1 cellular context compared by ENCODE assay signal in genomic region chr5:68554566-68555279, GRCh38.
TF ChIP-seq lines count a peak whose summit lies in the region.

No MANE protein-coding gene starts in this region.

TF ChIP-seq in K562, 482 proteins besides CTCF, POLR2A, EP300 and RAD21 (continued from another document and continues in another):
- TF ChIP-seq UBTF (IDR thresholded peaks at IDR 0.05; ENCODE audit: borderline replicate concordance in 1 of 2, low read depth in 2 of 2, low read length in 2 of 2) (no peak), ZNF696 (CRISPR knock-in tag; conservative IDR thresholded peaks at IDR 0.05) (no peak), SMARCE1 (IDR thresholded peaks at IDR 0.05) (peak; percentile 73; the same call in 1 of the 2 replicates), KLF1 (tag; IDR thresholded peaks at IDR 0.05) (no peak), RFX1 (IDR thresholded peaks at IDR 0.05) (no peak), ZNF766 (CRISPR knock-in tag; conservative IDR thresholded peaks at IDR 0.05) (0 out of 2 replicates have a peak, but pooled peaks have one; percentile 43), BHLHE40 (IDR thresholded peaks at IDR 0.05; ENCODE audit: low read length) (0 out of 2 replicates have a peak, but pooled peaks have one; percentile 30), SMARCA4 (IDR thresholded peaks at IDR 0.05) (peak; percentile 71), REST (CRISPR knock-in tag; IDR thresholded peaks at IDR 0.05; ENCODE audit: low read depth) (peak; percentile 87), MAFG (tag; conservative IDR thresholded peaks at IDR 0.05) (peak; percentile 88), C11orf30 (IDR thresholded peaks at IDR 0.05; ENCODE audit: low read depth) (peak; percentile 85), RNF2 (IDR thresholded peaks at IDR 0.05) (no peak), BCLAF1 (IDR thresholded peaks at IDR 0.05; ENCODE audit: borderline replicate concordance in 1 of 2, control insufficient read depth in 1 of 2, low read depth in 2 of 2, low read length in 1 of 2) (no peak), ZNF217 (CRISPR knock-in tag; IDR thresholded peaks at IDR 0.05) (no peak), JUND (IDR thresholded peaks at IDR 0.05; ENCODE audit: borderline replicate concordance, low read depth, low read length) (peak; percentile 52; the same call in 1 of the 2 replicates), JUND (tag; IDR thresholded peaks at IDR 0.05; ENCODE audit: borderline replicate concordance, low read depth, low read length) (peak; percentile 72; the same call in 2 of the 3 replicates), MAFK (IDR thresholded peaks at IDR 0.05; ENCODE audit: low read length) (peak; percentile 66; the same call in 1 of the 2 replicates), TOE1 (IDR thresholded peaks at IDR 0.05; ENCODE audit: borderline replicate concordance) (no peak), TOE1 (CRISPR knock-in tag; IDR thresholded peaks at IDR 0.05; ENCODE audit: borderline replicate concordance, low read depth) (no peak), ZNF324 (CRISPR knock-in tag; IDR thresholded peaks at IDR 0.05) (no peak), CTBP1 (IDR thresholded peaks at IDR 0.05; ENCODE audit: borderline replicate concordance) (peak; percentile 58; the same call in 1 of the 2 replicates), CBFA2T3 (IDR thresholded peaks at IDR 0.05) (peak; percentile 79), EHMT2 (IDR thresholded peaks at IDR 0.05) (peak; percentile 91), ZNF316 (IDR thresholded peaks at IDR 0.05) (peak; percentile 86), ZNF133 (CRISPR knock-in tag; IDR thresholded peaks at IDR 0.05) (no peak), MAFF (IDR thresholded peaks at IDR 0.05; ENCODE audit: low read length) (peak; percentile 73), HINFP (tag; conservative IDR thresholded peaks at IDR 0.05; ENCODE audit: low read depth) (no peak), EGR1 (conservative IDR thresholded peaks at IDR 0.05) (peak; percentile 66), SAFB (IDR thresholded peaks at IDR 0.05; ENCODE audit: borderline replicate concordance, low read depth, low read length) (no peak), FOXP1 (CRISPR knock-in tag; IDR thresholded peaks at IDR 0.05) (no peak), MAX (CRISPR knock-in tag; IDR thresholded peaks at IDR 0.05) (no peak), CBFA2T2 (conservative IDR thresholded peaks at IDR 0.05) (peak; percentile 65), SREBF2 (CRISPR knock-in tag; IDR thresholded peaks at IDR 0.05) (no peak), TCF7 (IDR thresholded peaks at IDR 0.05; ENCODE audit: borderline replicate concordance) (no peak), ZNF668 (CRISPR knock-in tag; IDR thresholded peaks at IDR 0.05) (no peak), MYC (IDR thresholded peaks at IDR 0.05; ENCODE audit: low read depth, low read length) (0 out of 2 replicates have a peak, but pooled peaks have one; percentile 18), MYC (CRISPR knock-in tag; IDR thresholded peaks at IDR 0.05; ENCODE audit: borderline replicate concordance, low read depth) (no peak), CBX2 (IDR thresholded peaks at IDR 0.05; ENCODE audit: insufficient read depth, low read length, poor library complexity, severe bottlenecking) (no peak), CXXC5 (CRISPR knock-in tag; IDR thresholded peaks at IDR 0.05) (0 out of 2 replicates have a peak, but pooled peaks have one; percentile 14), RBM22 (IDR thresholded peaks at IDR 0.05; ENCODE audit: low read depth, low read length, poor library complexity, severe bottlenecking) (no peak), MEIS2 (IDR thresholded peaks at IDR 0.05; ENCODE audit: partially characterized antibody) (peak; percentile 58), RBM39 (optimal IDR thresholded peaks at IDR 0.05; ENCODE audit: low read depth, low read length) (no peak), ZNF121 (CRISPR knock-in tag; conservative IDR thresholded peaks at IDR 0.05) (no peak), ZNF639 (CRISPR knock-in tag; conservative IDR thresholded peaks at IDR 0.05 in 1 of 2, IDR thresholded peaks at IDR 0.05 in 1 of 2) (0 out of 4 replicates have a peak, but pooled peaks of 1 of the 2 experiments have one; percentile 21), STAT6 (CRISPR knock-in tag; IDR thresholded peaks at IDR 0.05) (no peak), MLLT1 (IDR thresholded peaks at IDR 0.05) (no peak), HDAC2 (IDR thresholded peaks at IDR 0.05) (0 out of 2 replicates have a peak, but pooled peaks have one; percentile 56), CREM (IDR thresholded peaks at IDR 0.05; ENCODE audit: low read depth) (0 out of 2 replicates have a peak, but pooled peaks have one; percentile 18), ZNF146 (CRISPR knock-in tag; IDR thresholded peaks at IDR 0.05; ENCODE audit: unreplicated experiment) (no peak), TEAD4 (IDR thresholded peaks at IDR 0.05; ENCODE audit: low read length) (peak; percentile 60), TEAD4 (CRISPR knock-in tag; IDR thresholded peaks at IDR 0.05; ENCODE audit: borderline replicate concordance) (no peak), PREB (CRISPR knock-in tag; IDR thresholded peaks at IDR 0.05) (no peak), FUS (optimal IDR thresholded peaks at IDR 0.05; ENCODE audit: low read depth, low read length) (no peak), TEAD1 (CRISPR knock-in tag; IDR thresholded peaks at IDR 0.05) (no peak)
